ENCODE assay signal across 26 cellular contexts in the genomic region with DNA sequence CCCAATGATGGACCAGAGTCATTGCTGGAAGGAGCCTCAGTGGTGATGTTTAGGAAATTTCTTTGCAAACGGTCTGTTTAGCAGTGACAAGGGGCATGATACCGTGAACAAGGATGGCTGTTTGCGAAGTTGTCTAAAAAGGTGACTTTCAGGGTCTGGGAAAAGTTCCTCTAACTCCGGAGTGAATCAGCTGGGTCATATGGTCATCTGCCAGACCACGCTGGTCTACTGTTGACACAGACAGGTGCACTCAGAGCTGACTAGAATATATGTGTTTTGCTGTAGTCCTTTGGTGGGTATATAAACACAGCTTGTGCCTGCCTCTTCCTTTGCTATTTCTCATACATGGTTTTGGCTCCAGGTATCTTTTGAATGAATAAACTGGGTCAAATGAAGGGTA.
"Had no signal": no experiment of that assay in that cellular context is flagged by ENCODE, and none has a peak within 500 bp of the region (broad histone marks: within the 10 kb centered on the region; RNA-seq: fewer than 3 reads in every experiment).

No MANE protein-coding gene starts in this region.

- H3K27ac Mint-ChIP-seq: activated CD4-positive, alpha-beta memory T cell treated with anti-CD3 and anti-CD28 coated beads for 36 hours; activated CD4-positive, alpha-beta T cell treated with anti-CD3 and anti-CD28 coated beads, Interleukin-2, amount 10 ng/mL, durations not matched to agents 7 days and 5 days; activated naive CD4-positive, alpha-beta T cell treated with anti-CD3 and anti-CD28 coated beads for 36 hours; activated naive CD8-positive, alpha-beta T cell; activated T-helper 17 cell treated with anti-CD3 and anti-CD28 coated beads, Interleukin-2, amount 50 U/mL, for 72 hours; T-helper 17 cell had no signal

- H3K9me3 Mint-ChIP-seq: activated CD4-positive, alpha-beta memory T cell treated with anti-CD3 and anti-CD28 coated beads for 36 hours; activated CD4-positive, alpha-beta T cell treated with anti-CD3 and anti-CD28 coated beads, Interleukin-2, amount 10 ng/mL, durations not matched to agents 7 days and 5 days; activated naive CD4-positive, alpha-beta T cell treated with anti-CD3 and anti-CD28 coated beads for 36 hours; activated T-helper 17 cell treated with anti-CD3 and anti-CD28 coated beads, Interleukin-2, amount 50 U/mL, for 72 hours; central memory CD8-positive, alpha-beta T cell had no signal

- H3K4me3 ChIP-seq: body of pancreas, K562, Peyer's patch had no signal

- H3K27me3 Mint-ChIP-seq: central memory CD8-positive, alpha-beta T cell had no signal

- H3K4me3 Mint-ChIP-seq: activated CD4-positive, alpha-beta memory T cell treated with anti-CD3 and anti-CD28 coated beads for 36 hours; activated CD4-positive, alpha-beta T cell treated with anti-CD3 and anti-CD28 coated beads, Interleukin-2, amount 10 ng/mL, durations not matched to agents 7 days and 5 days; activated naive CD4-positive, alpha-beta T cell treated with anti-CD3 and anti-CD28 coated beads for 36 hours; activated naive CD8-positive, alpha-beta T cell; activated T-helper 17 cell treated with anti-CD3 and anti-CD28 coated beads, Interleukin-2, amount 50 U/mL, for 72 hours; central memory CD8-positive, alpha-beta T cell; T-helper 17 cell had no signal

- ATAC-seq: activated T-helper 17 cell treated with anti-CD3 and anti-CD28 coated beads, Interleukin-2, amount 50 U/mL, for 72 hours; body of pancreas; K562; T-helper 17 cell had no signal

- H3K4me1 Mint-ChIP-seq: activated T-helper 17 cell treated with anti-CD3 and anti-CD28 coated beads, Interleukin-2, amount 50 U/mL, for 72 hours; central memory CD8-positive, alpha-beta T cell had no signal

- H3K36me3 Mint-ChIP-seq: activated CD4-positive, alpha-beta memory T cell treated with anti-CD3 and anti-CD28 coated beads for 36 hours; activated naive CD8-positive, alpha-beta T cell had no signal

- H3K27me3 ChIP-seq: body of pancreas, Peyer's patch had no signal

- H3K36me3 ChIP-seq: Peyer's patch had no signal

- FAIRE-seq: K562, TTC549 had no signal

- DNase-seq: activated CD4-positive, alpha-beta memory T cell treated with anti-CD3 and anti-CD28 coated beads for 36 hours; activated CD4-positive, alpha-beta T cell treated with anti-CD3 and anti-CD28 coated beads, Interleukin-2, amount 10 ng/mL, durations not matched to agents 7 days and 5 days; activated CD4-positive, CD25-positive, alpha-beta regulatory T cell; activated gamma-delta T cell; activated naive CD4-positive, alpha-beta T cell treated with anti-CD3 and anti-CD28 coated beads for 36 hours; activated T-cell treated with anti-CD3 and anti-CD28 coated beads for 4 hours; activated T-cell treated with anti-CD3 and anti-CD28 coated beads, Interleukin-2, amount 50 U/mL, for 48 hours; body of pancreas; Karpas-422; NCI-H1092; NCI-H1417; NCI-H1694; NCI-H2029; NCI-H2107; NCI-H345; NCI-H510A; NCI-H526 treated with DMSO at 0.1 percent for 48 hours; NCI-H82; Peyer's patch; T-helper 17 cell; T1000 had no signal
